In the genomic region with DNA sequence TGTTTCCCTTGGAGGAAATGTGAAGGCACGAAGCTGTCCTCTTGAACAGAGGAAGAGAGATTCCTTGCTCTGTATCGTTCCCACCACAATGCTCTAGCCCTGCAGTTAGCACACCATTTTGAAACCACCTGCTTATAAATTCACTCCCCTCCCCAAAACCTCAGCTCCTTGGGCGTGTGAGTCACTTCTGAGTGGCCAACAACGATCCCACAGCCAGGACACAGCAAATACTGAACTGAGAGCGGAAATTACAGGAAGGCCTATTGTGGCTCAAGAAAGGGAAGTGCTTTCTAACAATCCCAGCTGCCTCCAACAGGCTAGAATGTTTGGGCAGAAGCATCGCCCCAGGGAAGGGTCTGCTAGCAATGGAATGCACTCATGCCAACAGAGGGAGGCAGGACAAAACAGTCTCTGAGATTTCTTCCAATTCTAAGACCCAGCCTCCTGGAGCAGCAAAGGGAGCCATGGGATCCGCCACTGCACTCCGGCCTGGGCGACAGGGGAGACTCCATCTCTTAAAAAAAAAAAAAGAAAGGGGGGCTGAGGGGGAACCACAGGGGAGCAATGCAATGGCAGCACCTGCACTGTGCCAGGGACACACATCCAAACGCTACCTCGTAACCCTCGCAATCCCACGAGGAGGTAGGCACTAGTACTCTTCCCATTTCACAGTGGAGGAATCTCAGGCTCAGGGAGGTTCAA, we compare ENCODE assay signal across 8 cellular contexts. TPM values are rescaled to one million over a fixed set of nuclear protein-coding genes. Genes with fewer than 3 reads are reported as not detected.
DNase-seq lines count a peak whose midpoint lies in the region; ATAC-seq, FAIRE-seq and TF ChIP-seq lines count a peak whose summit lies in the region.

No MANE protein-coding gene starts in this region.

- no peak overlapping the region for H4K5ac ChIP-seq in mesendoderm (ENCODE audit: low read length)

- BruUV-seq in GM12878 (replicated peaks; lab: Mats Ljungman, UMichigan): no TSS peak

- TF ChIP-seq POLR2A in GM12878 (IDR thresholded peaks at IDR 0.05; ENCODE audit: low read depth, low read length): no peak

- H3K36me3 ChIP-seq in CD4-positive, CD25-positive, alpha-beta regulatory T cell (ENCODE audit: control insufficient read depth, insufficient read depth, low read length): no peaks in the 10 kb centered on the region
- no peaks in the 10 kb centered on the region; a peak in 1 of 4 replicates for H3K36me3 ChIP-seq in GM12878 (ENCODE audit: control insufficient read depth in 2 of 2, insufficient read depth in 2 of 2, low read length in 1 of 2)
- H3K36me3 ChIP-seq in mesendoderm (ENCODE audit: control insufficient read depth, insufficient read depth, low read length): no peaks in the 10 kb centered on the region

- intact Hi-C loops in GM12878 (cut with micrococcal nuclease; ENCODE audit: unreplicated experiment): no loop called here

- no peak overlapping the region for H2BK120ac ChIP-seq in mesendoderm (ENCODE audit: low read depth, low read length)

- no peak overlapping the region for H2AK5ac ChIP-seq in mesendoderm (ENCODE audit: low read length)

- H3K4ac ChIP-seq in mesendoderm (ENCODE audit: low read depth, low read length): no peak overlapping the region

- FAIRE-seq in GM12878 (lab: Jason Lieb, UNC): peak; percentile 71

- H3K23ac ChIP-seq in mesendoderm (ENCODE audit: low read length): no peak overlapping the region

- peaks cover 0 to 23% (median 7%) of the 10 kb centered on the region in 4 donors for H3K4me1 Mint-ChIP-seq in CD4-positive, CD25-positive, alpha-beta regulatory T cell

- no peak for DNase-seq in CD4-positive, CD25-positive, alpha-beta regulatory T cell
- DNase-seq in M059J (ENCODE audit: low read depth) (peak; percentile 98), GM12878 (ENCODE audit: low read depth, low spot score) (peak; percentile 71), mesendoderm (peak; percentile 89), HuH-7.5 (ENCODE audit: low spot score) (no peak)

- TF ChIP-seq EP300 in GM12878 (IDR thresholded peaks at IDR 0.05; ENCODE audit: borderline replicate concordance in 1 of 2, control insufficient read depth in 1 of 2, low read depth in 2 of 2, low read length in 2 of 2): 0 out of 4 replicates have a peak, but pooled peaks of 1 of the 2 experiments have one; percentile 45

- no peak for TF ChIP-seq CTCF in GM12878 (IDR thresholded peaks at IDR 0.05 in 2 of 3, conservative IDR thresholded peaks at IDR 0.05 in 1 of 3; ENCODE audit: control insufficient read depth in 2 of 3, extremely low read depth in 1 of 3, insufficient read depth in 1 of 3, low read depth in 3 of 3, low read length in 3 of 3)

- H3K27ac Mint-ChIP-seq in CD4-positive, CD25-positive, alpha-beta regulatory T cell: no peak overlapping the region

- no peak overlapping the region for H3K27ac ChIP-seq in CD4-positive, CD25-positive, alpha-beta regulatory T cell (ENCODE audit: insufficient read depth, low read length, poor library complexity, severe bottlenecking)
- peak overlapping the region; percentile 85 for H3K27ac ChIP-seq in GM12878 (ENCODE audit: control insufficient read depth, insufficient read depth)
- peak overlapping the region; percentile 5 for H3K27ac ChIP-seq in mesendoderm (ENCODE audit: low read depth, low read length)

- no peaks in the 10 kb centered on the region for H4K20me1 ChIP-seq in GM12878 (ENCODE audit: control insufficient read depth, insufficient read depth)

- no peak for ATAC-seq in CD4-positive, CD25-positive, alpha-beta regulatory T cell (ENCODE audit: low read depth in 2 of 2)
- peak; percentile 8 for ATAC-seq in GM12878
- ATAC-seq in HG03457 (IDR thresholded peaks at IDR 0.05; ENCODE audit: unreplicated experiment): no peak
- ATAC-seq in GM21723 (IDR thresholded peaks at IDR 0.05; ENCODE audit: unreplicated experiment): no peak
- ATAC-seq in GM21737 (IDR thresholded peaks at IDR 0.05; ENCODE audit: unreplicated experiment): no peak

- H3K4me3 Mint-ChIP-seq in CD4-positive, CD25-positive, alpha-beta regulatory T cell: peak overlapping the region; percentile 16 to 86 (median 36)

- RAD21 ChIA-PET in GM12878 (lab: Charles Lee; ENCODE audit: unreplicated experiment): interaction anchor here (0.9 to 3.2 kb wide), 4 partner anchors 12 to 40 kb away, joined by 3 to 14 read pairs (median 4); no protein-coding TSS in a partner anchor

- no peaks in the 10 kb centered on the region for H3K9me3 Mint-ChIP-seq in CD4-positive, CD25-positive, alpha-beta regulatory T cell

- no peaks in the 10 kb centered on the region for H3K27me3 ChIP-seq in CD4-positive, CD25-positive, alpha-beta regulatory T cell (ENCODE audit: control insufficient read depth, insufficient read depth, low read length)
- H3K27me3 ChIP-seq in GM12878 (replicated peaks in 1 of 2; ENCODE audit: control insufficient read depth in 2 of 2, insufficient read depth in 2 of 2, low read length in 1 of 2) (no peaks in the 10 kb centered on the region), mesendoderm (ENCODE audit: insufficient read depth, low read length, poor library complexity) (no peaks in the 10 kb centered on the region)

- CTCF ChIA-PET in GM12878 (lab: Yijun Ruan, JAX): interaction anchor here (1.2 to 3.5 kb wide), 5 partner anchors 20 to 57 kb away, joined by 3 to 27 read pairs (median 5); no protein-coding TSS in a partner anchor

- no peak overlapping the region for H3K18ac ChIP-seq in mesendoderm (ENCODE audit: low read length)

- H3K56ac ChIP-seq in mesendoderm (ENCODE audit: low read length): peak overlapping the region; percentile 47

- in situ Hi-C loops in GM12878 (cut with MboI): no loop called here

- H3K4me3 ChIP-seq in CD4-positive, CD25-positive, alpha-beta regulatory T cell (ENCODE audit: low read depth, low read length): no peak overlapping the region
- peak overlapping the region; percentile 46; the same call in 1 of the 2 replicates for H3K4me3 ChIP-seq in GM12878
- H3K4me3 ChIP-seq in mesendoderm (ENCODE audit: low read length): no peak overlapping the region

- H3K4me2 ChIP-seq in GM12878 (ENCODE audit: control insufficient read depth, insufficient read depth) (peak overlapping the region; percentile 97), mesendoderm (ENCODE audit: low read length) (no peak overlapping the region)

- H3K9me3 ChIP-seq in CD4-positive, CD25-positive, alpha-beta regulatory T cell (ENCODE audit: control insufficient read depth in 2 of 2, low read length in 2 of 2): no peaks in the 10 kb centered on the region
- H3K9me3 ChIP-seq in GM12878 (replicated peaks; ENCODE audit: control insufficient read depth, insufficient read depth, low read length): no peaks in the 10 kb centered on the region

- no peak overlapping the region for H2BK15ac ChIP-seq in mesendoderm (replicated peaks; ENCODE audit: low read depth)

- no peaks in the 10 kb centered on the region for H3K79me1 ChIP-seq in mesendoderm (ENCODE audit: low read length)

- POLR2A ChIA-PET in GM12878 (lab: Charles Lee): interaction anchor here (0.9 to 5.3 kb wide), 8 partner anchors 12 to 137 kb away, joined by 3 to 29 read pairs (median 4); no protein-coding TSS in a partner anchor

- H3K4me1 ChIP-seq in CD4-positive, CD25-positive, alpha-beta regulatory T cell (ENCODE audit: control insufficient read depth, insufficient read depth, low read length, poor library complexity, severe bottlenecking): peaks cover 20% of the 10 kb centered on the region
- H3K4me1 ChIP-seq in GM12878 (ENCODE audit: control insufficient read depth, insufficient read depth, low read length) (peaks cover 52% of the 10 kb centered on the region), mesendoderm (ENCODE audit: control insufficient read depth, low read depth, low read length) (peaks cover 4% of the 10 kb centered on the region)

- no peaks in the 10 kb centered on the region for H3K27me3 Mint-ChIP-seq in CD4-positive, CD25-positive, alpha-beta regulatory T cell

- H3K79me2 ChIP-seq in GM12878 (ENCODE audit: control insufficient read depth, insufficient read depth, low read length): peaks cover 8% of the 10 kb centered on the region
- H3K79me2 ChIP-seq in mesendoderm (ENCODE audit: control insufficient read depth, insufficient read depth, low read length): no peaks in the 10 kb centered on the region

- H2AFZ ChIP-seq in GM12878 (ENCODE audit: control insufficient read depth, low read depth, low read length): peak overlapping the region; percentile 87

- SMC1A ChIA-PET in GM12878 (lab: Charles Lee; ENCODE audit: uncharacterized antibody, unreplicated experiment): interaction anchor here (0.6 to 6.7 kb wide), 7 partner anchors 11 to 45 kb away, joined by 3 to 76 read pairs (median 3); no protein-coding TSS in a partner anchor

- H3K36me3 Mint-ChIP-seq in CD4-positive, CD25-positive, alpha-beta regulatory T cell: no peaks in the 10 kb centered on the region

- H3K9ac ChIP-seq in GM12878 (ENCODE audit: control insufficient read depth, insufficient read depth, low read length) (peak overlapping the region; percentile 72), mesendoderm (ENCODE audit: low read length) (no peak overlapping the region)

- no peak overlapping the region for H4K8ac ChIP-seq in mesendoderm (ENCODE audit: low read depth, low read length)

- 53% methylated on average over 13 of the region's 13 CpGs for WGBS in GM12878 (ENCODE audit: insufficient coverage, insufficient replicate concordance, low lambda C conversion rate, missing lambda C conversion rate)
- WGBS in mesendoderm (ENCODE audit: extremely low coverage, insufficient coverage, low lambda C conversion rate): no CpG with 5 or more reads among the region's 13 CpGs

- TF ChIP-seq RAD21 in GM12878 (IDR thresholded peaks at IDR 0.05; ENCODE audit: insufficient read depth, low read depth, low read length): no peak

- H2BK5ac ChIP-seq in mesendoderm (ENCODE audit: low read length): no peak overlapping the region

RNA-seq across cellular contexts. Expression of gene TMEM53, which starts 1.9 kb away (rescaled TPM):
- total RNA-seq in CD4-positive, CD25-positive, alpha-beta regulatory T cell: 2.7 TPM
- 1 to 10 TPM; 4.2 to 6.8 (median 6.2) TPM for polyA plus RNA-seq in CD4-positive, CD25-positive, alpha-beta regulatory T cell
- total RNA-seq in M059J (2014; rRNA removed; shearing (Covaris generic)): 12.7 and 17.0 TPM in 2 replicates
- 6.8 and 6.9 TPM in 2 replicates for total RNA-seq in GM12878 (2013; cell fraction: nucleolus; rRNA removed)
- total RNA-seq in GM12878 (2014; rRNA removed) (11.7 and 16.7 TPM in 2 replicates), GM12878 (2014; rRNA removed; fragmentation: Illumina TruSeq; extraction: Trizol) (6.9 and 7.1 TPM in 2 replicates), GM12878 (2021) (13.2 and 13.8 TPM in 2 replicates)
- polyA plus RNA-seq in GM12878 (2011; ENCODE audit: low read depth): 4.5 TPM
- polyA plus RNA-seq in GM12878 (2011; rRNA removed) (3.8 and 6.6 TPM in 2 replicates), GM12878 (2014; fragmentation: Illumina TruSeq; extraction: Trizol) (4.6 and 8.4 TPM in 2 replicates), GM12878 (2014; fragmentation: Nextera tagmentation; extraction: Ambion mirVana) (1 to 10 TPM; 3.1 to 6.2 TPM), GM12878 (2014; rRNA removed) (17.4 and 18.4 TPM in 2 replicates), GM12878 (2016; fragmentation: Nextera tagmentation; extraction: Ambion mirVana) (10 to 100 TPM; 22.5 to 23.9 TPM)
- 15.3 and 18.0 TPM in 2 replicates for polyA plus RNA-seq in GM12878 (2011; cell fraction: cytosol; rRNA removed)
- 10.2 and 12.0 TPM in 2 replicates for polyA plus RNA-seq in GM12878 (2011; cell fraction: nucleus; rRNA removed)
- 10.5 and 12.2 TPM in 2 replicates for polyA plus RNA-seq in GM12878 (2012)
- polyA minus RNA-seq in GM12878 (2011; rRNA and poly(A)+ RNA removed): 5.7 and 11.4 TPM in 2 replicates
- polyA minus RNA-seq in GM12878 (2011; cell fraction: cytosol; rRNA and poly(A)+ RNA removed): 5.7 and 6.1 TPM in 2 replicates
- polyA minus RNA-seq in GM12878 (2011; cell fraction: nucleus; rRNA and poly(A)+ RNA removed): 2.7 and 3.1 TPM in 2 replicates
- polyA plus RNA-seq in mesendoderm (2013, experiment 1 of 2): 5.8 TPM
- polyA plus RNA-seq in mesendoderm (2013, experiment 2 of 2): 5.4 TPM

RNA-seq across cellular contexts. Expression of gene ARMH1, which starts 2.1 kb away (rescaled TPM):
- total RNA-seq in CD4-positive, CD25-positive, alpha-beta regulatory T cell: 24.8 TPM
- 1 to 10 TPM; 3.0 to 5.7 (median 4.3) TPM for polyA plus RNA-seq in CD4-positive, CD25-positive, alpha-beta regulatory T cell
- 0.37 and 2.8 TPM in 2 replicates for total RNA-seq in M059J (2014; rRNA removed; shearing (Covaris generic))
- total RNA-seq in GM12878 (2013; cell fraction: nucleolus; rRNA removed): 3.4 and 5.6 TPM in 2 replicates
- total RNA-seq in GM12878 (2014; rRNA removed): 17.1 and 26.5 TPM in 2 replicates
- total RNA-seq in GM12878 (2014; rRNA removed; fragmentation: Illumina TruSeq; extraction: Trizol): 8.5 and 10.3 TPM in 2 replicates
- 15.9 and 18.1 TPM in 2 replicates for total RNA-seq in GM12878 (2021)
- polyA plus RNA-seq in GM12878 (2011; ENCODE audit: low read depth): 0.87 TPM
- polyA plus RNA-seq in GM12878 (2011; rRNA removed): 1.7 and 2.6 TPM in 2 replicates
- polyA plus RNA-seq in GM12878 (2011; cell fraction: cytosol; rRNA removed): 2.3 and 4.7 TPM in 2 replicates
- polyA plus RNA-seq in GM12878 (2011; cell fraction: nucleus; rRNA removed): 36.5 and 40.7 TPM in 2 replicates
- 7.7 and 10.3 TPM in 2 replicates for polyA plus RNA-seq in GM12878 (2012)
- 3.8 and 8.3 TPM in 2 replicates for polyA plus RNA-seq in GM12878 (2014; fragmentation: Illumina TruSeq; extraction: Trizol)
- polyA plus RNA-seq in GM12878 (2014; fragmentation: Nextera tagmentation; extraction: Ambion mirVana): 1 to 10 TPM in 1 of 2 experiments, under 1 TPM in 1; 0.93 to 1.8 TPM
- polyA plus RNA-seq in GM12878 (2014; rRNA removed): 43.9 and 45.9 TPM in 2 replicates
- 1 to 10 TPM; 5.6 to 8.1 TPM for polyA plus RNA-seq in GM12878 (2016; fragmentation: Nextera tagmentation; extraction: Ambion mirVana)
- 0.80 and 1.3 TPM in 2 replicates for polyA minus RNA-seq in GM12878 (2011; rRNA and poly(A)+ RNA removed)
- polyA minus RNA-seq in GM12878 (2011; cell fraction: cytosol; rRNA and poly(A)+ RNA removed): not detected in 2 replicates
- polyA minus RNA-seq in GM12878 (2011; cell fraction: nucleus; rRNA and poly(A)+ RNA removed): 0.48 and 1.9 TPM in 2 replicates
- 0.27 TPM for polyA plus RNA-seq in mesendoderm (2013, experiment 1 of 2)
- 0.10 TPM for polyA plus RNA-seq in mesendoderm (2013, experiment 2 of 2)

RNA-seq across cellular contexts. Expression of gene RNU5D-1, which starts 58.6 kb away (rescaled TPM):
- not detected for total RNA-seq in CD4-positive, CD25-positive, alpha-beta regulatory T cell
- not detected for polyA plus RNA-seq in CD4-positive, CD25-positive, alpha-beta regulatory T cell
- total RNA-seq in M059J (2014; rRNA removed; shearing (Covaris generic)): not detected in 2 replicates
- total RNA-seq in GM12878 (2013; cell fraction: nucleolus; rRNA removed): not detected in 2 replicates
- not detected in 2 replicates for total RNA-seq in GM12878 (2014; rRNA removed)
- not detected in 2 replicates for total RNA-seq in GM12878 (2014; rRNA removed; fragmentation: Illumina TruSeq; extraction: Trizol)
- total RNA-seq in GM12878 (2021): not detected in 2 replicates
- polyA plus RNA-seq in GM12878 (2011; ENCODE audit: low read depth): not detected
- not detected in 2 replicates for polyA plus RNA-seq in GM12878 (2011; rRNA removed)
- not detected in 2 replicates for polyA plus RNA-seq in GM12878 (2011; cell fraction: cytosol; rRNA removed)
- polyA plus RNA-seq in GM12878 (2011; cell fraction: nucleus; rRNA removed): not detected in 2 replicates
- polyA plus RNA-seq in GM12878 (2012): not detected in 2 replicates
- polyA plus RNA-seq in GM12878 (2014; fragmentation: Illumina TruSeq; extraction: Trizol): not detected in 2 replicates
- polyA plus RNA-seq in GM12878 (2014; fragmentation: Nextera tagmentation; extraction: Ambion mirVana): not detected
- not detected in 2 replicates for polyA plus RNA-seq in GM12878 (2014; rRNA removed)
- not detected for polyA plus RNA-seq in GM12878 (2016; fragmentation: Nextera tagmentation; extraction: Ambion mirVana)
- under 0.01 and 3,585 TPM in 2 replicates for polyA minus RNA-seq in GM12878 (2011; rRNA and poly(A)+ RNA removed)
- polyA minus RNA-seq in GM12878 (2011; cell fraction: cytosol; rRNA and poly(A)+ RNA removed): 537 and 622 TPM in 2 replicates
- polyA minus RNA-seq in GM12878 (2011; cell fraction: nucleus; rRNA and poly(A)+ RNA removed): under 0.01 TPM in 2 replicates
- polyA plus RNA-seq in mesendoderm (2013, experiment 1 of 2): not detected
- polyA plus RNA-seq in mesendoderm (2013, experiment 2 of 2): not detected

Comparison
In these comparisons a context has a peak if more than half of its experiments do, and no peak if none do; other contexts are left out.
1. DNase-seq: peak in M059J (single experiment), GM12878 (single experiment) and mesendoderm (single experiment); none in CD4-positive, CD25-positive, alpha-beta regulatory T cell (0 of 3) and HuH-7.5 (single experiment).